Comparison of ENCODE assay signal across 8 cellular contexts in the genomic region with DNA sequence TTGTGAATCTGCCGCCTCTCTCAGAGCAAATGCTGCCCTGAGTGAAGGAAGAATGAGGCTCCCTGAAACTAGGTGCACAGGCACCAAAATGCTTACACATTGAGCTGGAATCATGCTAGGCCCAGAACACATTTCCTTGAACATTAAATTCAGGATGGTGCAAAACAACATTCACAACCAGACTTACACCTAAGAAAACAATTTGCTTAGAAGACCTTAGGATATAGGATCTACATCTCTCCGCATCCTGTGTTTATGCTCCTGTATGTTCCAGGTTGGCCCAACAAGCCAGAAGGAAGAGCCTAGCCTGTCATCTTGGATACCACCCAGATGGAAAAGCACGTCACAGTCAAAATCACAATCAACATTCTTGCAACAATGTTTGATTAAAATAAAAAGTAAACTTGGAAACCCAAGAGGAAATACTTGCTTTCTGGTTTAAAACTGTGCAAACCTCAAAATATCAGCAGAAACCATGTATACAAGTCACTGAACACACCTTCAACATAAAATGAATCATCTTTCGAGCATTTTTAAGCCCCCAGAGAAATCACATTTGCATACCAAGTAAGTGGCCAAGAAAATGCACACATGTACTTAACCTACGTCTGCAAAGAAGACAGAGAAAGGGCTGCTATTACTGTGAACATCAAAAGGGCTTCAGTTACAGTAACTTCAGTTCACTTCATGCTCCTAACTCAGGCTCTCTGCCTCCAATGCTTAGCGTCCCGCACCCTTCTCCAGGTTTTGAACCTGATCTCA. TPM values are rescaled to one million over a fixed set of nuclear protein-coding genes. Genes with fewer than 3 reads are reported as not detected.
DNase-seq lines count a peak whose midpoint lies in the region; ATAC-seq, FAIRE-seq and TF ChIP-seq lines count a peak whose summit lies in the region.

No MANE protein-coding gene starts in this region.

- TF ChIP-seq CTCF in GM12878 (IDR thresholded peaks at IDR 0.05 in 2 of 3, conservative IDR thresholded peaks at IDR 0.05 in 1 of 3; ENCODE audit: control insufficient read depth in 2 of 3, extremely low read depth in 1 of 3, insufficient read depth in 1 of 3, low read depth in 3 of 3, low read length in 3 of 3): no peak

- peaks cover 28% of the 10 kb centered on the region for H3K79me1 ChIP-seq in mesendoderm (ENCODE audit: low read length)

- no peak overlapping the region for H3K23ac ChIP-seq in mesendoderm (ENCODE audit: low read length)

- no peak overlapping the region for H2BK120ac ChIP-seq in mesendoderm (ENCODE audit: low read depth, low read length)

- H2AK5ac ChIP-seq in mesendoderm (ENCODE audit: low read length): no peak overlapping the region

- peaks cover 34% of the 10 kb centered on the region for H3K27me3 ChIP-seq in HUES64 (ENCODE audit: insufficient read depth, low read length)
- no peaks in the 10 kb centered on the region; a peak in 1 of 4 replicates for H3K27me3 ChIP-seq in GM12878 (replicated peaks in 1 of 2; ENCODE audit: control insufficient read depth in 2 of 2, insufficient read depth in 2 of 2, low read length in 1 of 2)
- no peaks in the 10 kb centered on the region for H3K27me3 ChIP-seq in mesendoderm (ENCODE audit: insufficient read depth, low read length, poor library complexity)

- WGBS in HUES64: 25% methylated on average over 7 of the region's 7 CpGs
- WGBS in GM12878 (ENCODE audit: insufficient coverage, insufficient replicate concordance, low lambda C conversion rate, missing lambda C conversion rate): 26% methylated on average over 7 of the region's 7 CpGs
- WGBS in mesendoderm (ENCODE audit: extremely low coverage, insufficient coverage, low lambda C conversion rate): no CpG with 5 or more reads among the region's 7 CpGs

- no peak; the same call in 1 of the 2 replicates for TF ChIP-seq POLR2A in GM12878 (IDR thresholded peaks at IDR 0.05; ENCODE audit: low read depth, low read length)
- no peak for TF ChIP-seq POLR2A in H54 (IDR thresholded peaks at IDR 0.05; ENCODE audit: low read depth, low read length)

- H3K9me3 ChIP-seq in HUES64 (ENCODE audit: insufficient read depth, low read depth, low read length): no peaks in the 10 kb centered on the region
- H3K9me3 ChIP-seq in GM12878 (replicated peaks; ENCODE audit: control insufficient read depth, insufficient read depth, low read length): no peaks in the 10 kb centered on the region

- BruUV-seq in GM12878 (replicated peaks; lab: Mats Ljungman, UMichigan): TSS peak; percentile 51

- H3K4me1 ChIP-seq in HUES64 (ENCODE audit: insufficient read depth, low read length) (peaks cover 7% of the 10 kb centered on the region; the same call in 1 of the 2 replicates), GM12878 (ENCODE audit: control insufficient read depth, insufficient read depth, low read length) (peaks cover 9% of the 10 kb centered on the region), mesendoderm (ENCODE audit: control insufficient read depth, low read depth, low read length) (peaks cover 7% of the 10 kb centered on the region)

- no peak overlapping the region for H4K5ac ChIP-seq in mesendoderm (ENCODE audit: low read length)

- peak overlapping the region; percentile 87 for H3K4me2 ChIP-seq in GM12878 (ENCODE audit: control insufficient read depth, insufficient read depth)
- H3K4me2 ChIP-seq in mesendoderm (ENCODE audit: low read length): peak overlapping the region; percentile 91

- no peak overlapping the region for H3K27ac ChIP-seq in HUES64 (ENCODE audit: low read depth, low read length)
- peak overlapping the region; percentile 55 for H3K27ac ChIP-seq in GM12878 (ENCODE audit: control insufficient read depth, insufficient read depth)
- no peak overlapping the region for H3K27ac ChIP-seq in mesendoderm (ENCODE audit: low read depth, low read length)

- H2BK5ac ChIP-seq in mesendoderm (ENCODE audit: low read length): no peak overlapping the region

- no peak overlapping the region for H4K8ac ChIP-seq in mesendoderm (ENCODE audit: low read depth, low read length)

- CTCF ChIA-PET in GM12878 (lab: Yijun Ruan, JAX): interaction anchor here (1.0 to 5.6 kb wide), 11 partner anchors 7 to 736 kb away, joined by 3 to 65 read pairs (median 7); no protein-coding TSS in a partner anchor

- intact Hi-C loops in GM12878 (cut with micrococcal nuclease; ENCODE audit: unreplicated experiment): loop anchor here (2.0 to 10.0 kb wide), 2 partner anchors 148 to 954 kb away; no protein-coding TSS in a partner anchor

- RAD21 ChIA-PET in GM12878 (lab: Charles Lee; ENCODE audit: unreplicated experiment): interaction anchor here (0.7 to 5.5 kb wide), 16 partner anchors 9 to 737 kb away, joined by 3 to 45 read pairs (median 4); no protein-coding TSS in a partner anchor

- no peak overlapping the region for H3K18ac ChIP-seq in mesendoderm (ENCODE audit: low read length)

- H3K4me3 ChIP-seq in HUES64 (ENCODE audit: low read length) (peak overlapping the region; percentile 93), GM12878 (peak overlapping the region; percentile 92), mesendoderm (ENCODE audit: low read length) (peak overlapping the region; percentile 96)

- 0 out of 4 replicates have a peak, but pooled peaks have one; percentile 11 to 22 for TF ChIP-seq EP300 in GM12878 (IDR thresholded peaks at IDR 0.05; ENCODE audit: borderline replicate concordance in 1 of 2, control insufficient read depth in 1 of 2, low read depth in 2 of 2, low read length in 2 of 2)

- in situ Hi-C loops in GM12878 (cut with MboI): loop anchor here (5.0 kb wide), 1 partner anchor 147 kb away; no protein-coding TSS in a partner anchor

- SMC1A ChIA-PET in GM12878 (lab: Charles Lee; ENCODE audit: uncharacterized antibody, unreplicated experiment): interaction anchor here (0.7 to 6.9 kb wide), 13 partner anchors 7 to 737 kb away, joined by 3 to 51 read pairs (median 6); no protein-coding TSS in a partner anchor

- no peak for TF ChIP-seq RAD21 in GM12878 (IDR thresholded peaks at IDR 0.05; ENCODE audit: insufficient read depth, low read depth, low read length)

- H3K9ac ChIP-seq in HUES64 (ENCODE audit: low read depth, low read length) (peak overlapping the region; percentile 85; the same call in 1 of the 2 replicates), GM12878 (ENCODE audit: control insufficient read depth, insufficient read depth, low read length) (peak overlapping the region; percentile 84), mesendoderm (ENCODE audit: low read length) (peak overlapping the region; percentile 99)

- H2AFZ ChIP-seq in GM12878 (ENCODE audit: control insufficient read depth, low read depth, low read length): no peak overlapping the region; the same call in 1 of the 2 replicates

- H4K20me1 ChIP-seq in GM12878 (ENCODE audit: control insufficient read depth, insufficient read depth): no peaks in the 10 kb centered on the region

- peak; percentile 50 for DNase-seq in EH (ENCODE audit: low read depth)
- peak; percentile 79 for DNase-seq in GM12878 (ENCODE audit: low read depth, low spot score)
- no peak for DNase-seq in mesendoderm
- no peak for DNase-seq in H54 (ENCODE audit: insufficient read length, low spot score)
- DNase-seq in HK-2 (ENCODE audit: unreplicated experiment): no peak
- no peak for DNase-seq in activated gamma-delta T cell treated with Interleukin-2 at 50 U/mL for 16 hours

- H2BK15ac ChIP-seq in mesendoderm (replicated peaks; ENCODE audit: low read depth): no peak overlapping the region

- POLR2A ChIA-PET in GM12878 (lab: Charles Lee): interaction anchor here (0.7 to 1.5 kb wide), 3 partner anchors 10 to 642 kb away, joined by 3 read pairs; no protein-coding TSS in a partner anchor

- peaks cover 59% of the 10 kb centered on the region for H3K79me2 ChIP-seq in GM12878 (ENCODE audit: control insufficient read depth, insufficient read depth, low read length)
- peaks cover 58% of the 10 kb centered on the region for H3K79me2 ChIP-seq in mesendoderm (ENCODE audit: control insufficient read depth, insufficient read depth, low read length)

- ATAC-seq in GM19455 (IDR thresholded peaks at IDR 0.05; ENCODE audit: unreplicated experiment): peak; percentile 18
- peak; percentile 54 for ATAC-seq in GM12878

- FAIRE-seq in GM12878 (lab: Jason Lieb, UNC): peak; percentile 80
- no peak for FAIRE-seq in H54 (lab: Jason Lieb, UNC)

- H3K4ac ChIP-seq in mesendoderm (ENCODE audit: low read depth, low read length): no peak overlapping the region

- peaks cover 37% of the 10 kb centered on the region for H3K36me3 ChIP-seq in HUES64 (ENCODE audit: insufficient read depth, low read length)
- H3K36me3 ChIP-seq in GM12878 (ENCODE audit: control insufficient read depth in 2 of 2, insufficient read depth in 2 of 2, low read length in 1 of 2): peaks cover 14 to 16% of the 10 kb centered on the region in 2 experiments
- H3K36me3 ChIP-seq in mesendoderm (ENCODE audit: control insufficient read depth, insufficient read depth, low read length): peaks cover 15% of the 10 kb centered on the region

- H3K56ac ChIP-seq in mesendoderm (ENCODE audit: low read length): peak overlapping the region; percentile 99

RNA-seq across cellular contexts. Expression of gene ENC1, which starts 1.6 kb away (rescaled TPM):
- 27.9 TPM for polyA plus RNA-seq in HUES64 (2013, experiment 1 of 2)
- polyA plus RNA-seq in HUES64 (2013, experiment 2 of 2): 33.0 TPM
- total RNA-seq in GM12878 (2013; cell fraction: nucleolus; rRNA removed): 137 and 148 TPM in 2 replicates
- total RNA-seq in GM12878 (2014; rRNA removed): 46.9 and 55.5 TPM in 2 replicates
- total RNA-seq in GM12878 (2014; rRNA removed; fragmentation: Illumina TruSeq; extraction: Trizol): 23.2 and 24.6 TPM in 2 replicates
- total RNA-seq in GM12878 (2021): 46.8 and 53.5 TPM in 2 replicates
- polyA plus RNA-seq in GM12878 (2011; ENCODE audit: low read depth): 7.3 TPM
- polyA plus RNA-seq in GM12878 (2011; rRNA removed): 53.6 and 54.7 TPM in 2 replicates
- polyA plus RNA-seq in GM12878 (2011; cell fraction: cytosol; rRNA removed): 46.0 and 61.7 TPM in 2 replicates
- polyA plus RNA-seq in GM12878 (2011; cell fraction: nucleus; rRNA removed): 81.6 and 87.0 TPM in 2 replicates
- polyA plus RNA-seq in GM12878 (2012): 9.2 and 11.5 TPM in 2 replicates
- 31.7 and 33.6 TPM in 2 replicates for polyA plus RNA-seq in GM12878 (2014; fragmentation: Illumina TruSeq; extraction: Trizol)
- 1 to 10 TPM; 8.2 to 8.5 TPM for polyA plus RNA-seq in GM12878 (2014; fragmentation: Nextera tagmentation; extraction: Ambion mirVana)
- 27.8 and 46.8 TPM in 2 replicates for polyA plus RNA-seq in GM12878 (2014; rRNA removed)
- 10 to 100 TPM; 32.4 to 36.3 TPM for polyA plus RNA-seq in GM12878 (2016; fragmentation: Nextera tagmentation; extraction: Ambion mirVana)
- 102 and 112 TPM in 2 replicates for polyA minus RNA-seq in GM12878 (2011; rRNA and poly(A)+ RNA removed)
- 29.0 and 29.4 TPM in 2 replicates for polyA minus RNA-seq in GM12878 (2011; cell fraction: cytosol; rRNA and poly(A)+ RNA removed)
- 127 and 189 TPM in 2 replicates for polyA minus RNA-seq in GM12878 (2011; cell fraction: nucleus; rRNA and poly(A)+ RNA removed)
- 16.0 TPM for polyA plus RNA-seq in mesendoderm (2013, experiment 1 of 2)
- 14.6 TPM for polyA plus RNA-seq in mesendoderm (2013, experiment 2 of 2)

RNA-seq across cellular contexts. Expression of gene HEXB, which starts 46.1 kb away (rescaled TPM):
- polyA plus RNA-seq in HUES64 (2013, experiment 1 of 2): 44.7 TPM
- polyA plus RNA-seq in HUES64 (2013, experiment 2 of 2): 42.7 TPM
- 65.8 and 82.6 TPM in 2 replicates for total RNA-seq in GM12878 (2013; cell fraction: nucleolus; rRNA removed)
- total RNA-seq in GM12878 (2014; rRNA removed): 36.9 and 50.1 TPM in 2 replicates
- total RNA-seq in GM12878 (2014; rRNA removed; fragmentation: Illumina TruSeq; extraction: Trizol): 56.8 and 56.9 TPM in 2 replicates
- total RNA-seq in GM12878 (2021): 37.3 and 43.6 TPM in 2 replicates
- polyA plus RNA-seq in GM12878 (2011; ENCODE audit: low read depth): 25.0 TPM
- 76.0 and 109 TPM in 2 replicates for polyA plus RNA-seq in GM12878 (2011; rRNA removed)
- polyA plus RNA-seq in GM12878 (2011; cell fraction: cytosol; rRNA removed): 31.1 and 32.1 TPM in 2 replicates
- polyA plus RNA-seq in GM12878 (2011; cell fraction: nucleus; rRNA removed): 25.6 and 30.5 TPM in 2 replicates
- polyA plus RNA-seq in GM12878 (2012): 37.1 and 40.9 TPM in 2 replicates
- 40.0 and 46.3 TPM in 2 replicates for polyA plus RNA-seq in GM12878 (2014; fragmentation: Illumina TruSeq; extraction: Trizol)
- 10 to 100 TPM; 13.5 to 43.4 TPM for polyA plus RNA-seq in GM12878 (2014; fragmentation: Nextera tagmentation; extraction: Ambion mirVana)
- polyA plus RNA-seq in GM12878 (2014; rRNA removed): 41.8 and 47.1 TPM in 2 replicates
- 10 to 100 TPM; 44.7 to 46.6 TPM for polyA plus RNA-seq in GM12878 (2016; fragmentation: Nextera tagmentation; extraction: Ambion mirVana)
- 36.9 and 46.0 TPM in 2 replicates for polyA minus RNA-seq in GM12878 (2011; rRNA and poly(A)+ RNA removed)
- polyA minus RNA-seq in GM12878 (2011; cell fraction: cytosol; rRNA and poly(A)+ RNA removed): 17.5 and 19.4 TPM in 2 replicates
- polyA minus RNA-seq in GM12878 (2011; cell fraction: nucleus; rRNA and poly(A)+ RNA removed): 19.7 and 35.3 TPM in 2 replicates
- polyA plus RNA-seq in mesendoderm (2013, experiment 1 of 2): 29.6 TPM
- polyA plus RNA-seq in mesendoderm (2013, experiment 2 of 2): 30.8 TPM

Comparison
In these comparisons a context has a peak if more than half of its experiments do, and no peak if none do; other contexts are left out.
1. DNase-seq: peak in EH (single experiment) and GM12878 (single experiment); none in mesendoderm (single experiment), H54 (single experiment), HK-2 (single experiment) and activated gamma-delta T cell treated with Interleukin-2 at 50 U/mL for 16 hours (single experiment).
2. Peak in every context shown above with its lines, with median percentiles within 50 percentile points of each other: H3K4me3 ChIP-seq and H3K9ac ChIP-seq.